ENCODE assay signal across 8 cellular contexts in the genomic region with DNA sequence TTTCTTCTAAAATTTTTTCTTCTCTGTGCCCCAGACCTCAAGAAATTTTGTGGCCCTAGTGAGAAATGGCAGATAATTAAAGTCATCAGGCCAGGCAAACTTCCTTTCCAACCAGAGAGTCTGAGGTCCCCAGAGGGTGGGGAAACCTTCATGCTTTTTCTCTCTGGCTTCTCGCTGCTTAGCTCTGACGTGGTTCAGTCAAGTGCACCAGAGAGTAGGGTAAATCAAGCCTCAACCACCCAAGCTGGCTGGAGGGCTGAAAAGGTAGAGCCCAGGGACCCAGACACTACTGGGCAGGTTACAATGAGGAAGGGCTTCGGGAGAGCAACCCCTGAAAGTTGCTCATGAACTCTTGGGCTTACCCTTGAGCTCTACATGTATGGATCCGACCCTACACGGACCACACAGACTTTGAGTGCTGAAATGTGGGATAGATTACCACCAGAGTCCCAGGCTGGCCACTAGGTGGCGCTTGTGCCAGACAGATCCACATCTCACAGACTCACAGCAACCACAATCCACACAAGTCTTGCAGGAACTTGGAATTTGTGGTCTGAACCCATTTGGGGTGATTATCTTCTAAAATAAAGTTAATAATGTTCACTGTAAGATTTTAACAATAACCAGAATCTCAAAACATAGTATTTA.
DNase-seq lines count a peak whose midpoint lies in the region; ATAC-seq, FAIRE-seq and TF ChIP-seq lines count a peak whose summit lies in the region.
"Not testable (repeated sequence)": the region's sequence is repeated elsewhere in the genome, so short reads cannot be mapped to it uniquely, and the experiment has no call there.

No MANE protein-coding gene starts in this region.

- H3K4me1 ChIP-seq in A549; right cardiac atrium (ENCODE audit: control insufficient read depth, insufficient read depth, low read length): not testable (repeated sequence)

- TF ChIP-seq CTCF in A549 (IDR thresholded peaks at IDR 0.05) = peak; percentile 24; the same call in 2 of the 3 replicates
- TF ChIP-seq CTCF in GM20000 (IDR thresholded peaks at IDR 0.05; ENCODE audit: extremely low read depth, missing control alignments) = peak; percentile 50
- TF ChIP-seq CTCF in cardiac fibroblast (IDR thresholded peaks at IDR 0.05; ENCODE audit: low read depth, low read length) = peak; percentile 16
- peak; percentile 41 for TF ChIP-seq CTCF in progenitor cell of endocrine pancreas (IDR thresholded peaks at IDR 0.05; ENCODE audit: unreplicated experiment)

- CTCF ChIA-PET in A549 (lab: Yijun Ruan, JAX) = not testable (repeated sequence)

- not testable (repeated sequence) for TF ChIP-seq EP300 in A549 (IDR thresholded peaks at IDR 0.05)

- H3K4me2 ChIP-seq in A549 = not testable (repeated sequence)

- not testable (repeated sequence) for H3K27ac Mint-ChIP-seq in progenitor cell of endocrine pancreas

- ATAC-seq in A549 (peak; percentile 97 to 100), right cardiac atrium (peak; percentile 45 to 84)

- H3K27me3 ChIP-seq in right cardiac atrium (ENCODE audit: control insufficient read depth, insufficient read depth) = not testable (repeated sequence)

- intact Hi-C loops in right cardiac atrium (cut with DNase I) = loop anchor here in 1 of 4 donors (5.0 kb wide), 1 partner anchor 217 kb away; no protein-coding TSS in a partner anchor

- not testable (repeated sequence) for H3K27ac ChIP-seq in A549; right cardiac atrium (ENCODE audit: low read length)

- not testable (repeated sequence) for H3K4me3 ChIP-seq in A549; cardiac fibroblast (replicated peaks in 1 of 2; ENCODE audit: low read depth in 2 of 2, low read length in 2 of 2); right cardiac atrium (ENCODE audit: low read length)

- TF ChIP-seq RAD21 in A549 (conservative IDR thresholded peaks at IDR 0.05 in 1 of 2, IDR thresholded peaks at IDR 0.05 in 1 of 2) = peak; percentile 30 to 54; a peak in 3 of 5 replicates

- WGBS in A549 (ENCODE audit: missing lambda C conversion rate) = 0% methylated on average over 2 of the region's 6 CpGs
- WGBS in right cardiac atrium = 0% methylated on average over 1 of the region's 6 CpGs

- POLR2A ChIA-PET in A549 (lab: Yijun Ruan, JAX) = not testable (repeated sequence)

- H3K4me1 Mint-ChIP-seq in progenitor cell of endocrine pancreas (ENCODE audit: low read depth) = not testable (repeated sequence)

- H3K9me3 Mint-ChIP-seq in progenitor cell of endocrine pancreas (ENCODE audit: low read depth) = not testable (repeated sequence)

- TF ChIP-seq POLR2A in A549 (IDR thresholded peaks at IDR 0.05; ENCODE audit: low read length) = not testable (repeated sequence)

- FAIRE-seq in A549 (lab: Jason Lieb, UNC) = peak; percentile 100

- H3K36me3 Mint-ChIP-seq in progenitor cell of endocrine pancreas (ENCODE audit: insufficient read depth) = not testable (repeated sequence)

- H3K9me3 ChIP-seq in A549; right cardiac atrium (ENCODE audit: control insufficient read depth, low read length): not testable (repeated sequence)

- DNase-seq in A549 (ENCODE audit: low read depth in 1 of 2, low spot score in 1 of 2); GM20000 (ENCODE audit: low spot score); cardiac fibroblast (ENCODE audit: low read depth in 2 of 2); progenitor cell of endocrine pancreas (ENCODE audit: low spot score, unreplicated experiment): not testable (repeated sequence)
- peak in 3 of 5 donors; percentile 14 to 51 (median 42) for DNase-seq in T-helper 1 cell
- peak; percentile 46 for DNase-seq in activated T-cell treated with anti-CD3 and anti-CD28 coated beads for 48 hours (ENCODE audit: low read depth)
- DNase-seq in right cardiac atrium = peak; percentile 45 to 90 (median 82)
- peak; percentile 7 to 24 for DNase-seq in stimulated activated CD8-positive, alpha-beta memory T cell treated with anti-CD3 and anti-CD28 coated beads, Interleukin-15, amount 100 ng/mL, for 4 hours (ENCODE audit: low read depth in 2 of 2)

- not testable (repeated sequence) for H3K4me3 Mint-ChIP-seq in progenitor cell of endocrine pancreas (ENCODE audit: low read depth)

- not testable (repeated sequence) for H3K27me3 Mint-ChIP-seq in progenitor cell of endocrine pancreas

TF ChIP-seq in A549, 52 proteins besides CTCF, POLR2A, EP300 and RAD21:
- peak; percentile 42; the same call in 2 of the 3 replicates for TF ChIP-seq SMC3 (IDR thresholded peaks at IDR 0.05)
TF ChIP-seq in A549: peak in this region for 1; not testable (repeated sequence) for 51.
